Comparison of ENCODE assay signal across 15 cellular contexts in the genomic region with DNA sequence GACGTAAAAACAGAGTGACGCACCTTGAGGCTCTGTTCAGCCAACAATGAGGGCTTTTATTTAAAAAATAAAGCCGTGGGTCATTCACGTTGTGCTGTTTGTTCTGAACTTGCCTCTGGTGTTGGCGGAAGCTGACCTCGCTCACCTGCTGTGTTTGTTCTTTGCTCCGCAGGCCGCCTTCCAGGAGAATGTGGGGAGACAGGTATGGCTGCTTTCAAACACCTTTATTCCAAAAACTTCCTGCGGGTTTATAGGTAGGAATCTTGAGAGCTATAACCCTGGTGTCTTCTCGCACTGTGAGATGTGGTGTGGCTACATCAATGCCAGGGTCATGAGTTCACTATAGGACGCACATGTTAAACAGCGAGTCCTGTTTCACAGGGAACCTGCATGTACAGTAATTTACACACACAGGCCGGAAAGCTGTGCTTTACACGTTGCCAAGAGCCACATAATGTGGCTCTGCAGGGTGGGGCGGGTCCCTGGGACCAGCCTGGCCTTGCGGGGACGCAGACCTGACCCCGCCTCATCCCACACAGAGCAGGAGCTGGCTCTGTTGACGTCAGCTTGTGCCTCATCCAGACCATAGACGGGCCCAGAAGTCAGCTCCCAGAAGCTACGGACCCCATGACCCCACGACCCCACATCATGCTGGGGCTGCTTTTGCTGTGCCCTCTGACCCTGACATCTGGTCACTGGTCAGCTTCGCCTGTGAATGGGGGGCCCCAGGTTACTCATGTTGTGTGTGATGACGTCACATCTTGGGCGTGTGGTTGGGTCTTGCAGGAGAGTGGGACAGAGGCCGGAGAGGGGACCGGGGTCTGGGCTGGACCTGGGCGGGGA. TPM values are rescaled to one million over a fixed set of nuclear protein-coding genes. Genes with fewer than 3 reads are reported as not detected.
DNase-seq lines count a peak whose midpoint lies in the region; ATAC-seq, FAIRE-seq and TF ChIP-seq lines count a peak whose summit lies in the region.
"Had no signal": no experiment of that assay in that cellular context is flagged by ENCODE, and none has a peak within 500 bp of the region (broad histone marks: within the 10 kb centered on the region; RNA-seq: fewer than 3 reads in every experiment).

No MANE protein-coding gene starts in this region.

- no peak for TF ChIP-seq EP300 in H1 (IDR thresholded peaks at IDR 0.05; ENCODE audit: borderline replicate concordance in 1 of 2, low read depth in 2 of 2, low read length in 2 of 2)

- H3K9me3 ChIP-seq in left ventricle myocardium inferior (replicated peaks) (no peaks in the 10 kb centered on the region), H1 (ENCODE audit: insufficient read depth in 2 of 2, low read depth in 1 of 2, low read length in 1 of 2) (no peaks in the 10 kb centered on the region)

- no peak overlapping the region for H3K4me3 Mint-ChIP-seq in mesothelial cell of epicardium
- H3K4me3 Mint-ChIP-seq: natural killer cell treated with Interleukin-12 subunit alpha and Interleukin-12 subunit beta and Interleukin-15 and Interleukin-18, amount 100 ng/mL, for 72 hours had no signal

- no peak for TF ChIP-seq POLR2A in H1 (IDR thresholded peaks at IDR 0.05; ENCODE audit: control extremely low read depth in 1 of 2, low read depth in 2 of 2, low read length in 2 of 2)

- no peaks in the 10 kb centered on the region for H3K27me3 Mint-ChIP-seq in mesothelial cell of epicardium (ENCODE audit: low read depth)

- H2BK20ac ChIP-seq in H1 (ENCODE audit: low read length), result no peak overlapping the region

- no peak overlapping the region for H4K5ac ChIP-seq in H1 (ENCODE audit: insufficient read length, low read depth, low read length)

- peaks cover 71% of the 10 kb centered on the region for H3K4me1 ChIP-seq in left ventricle myocardium inferior
- peaks cover 8 to 16% (median 11%) of the 10 kb centered on the region in 4 experiments; a peak in 6 of 7 replicates for H3K4me1 ChIP-seq in H1 (replicated peaks in 1 of 4; ENCODE audit: control insufficient read depth in 3 of 4, insufficient read depth in 4 of 4, low read length in 3 of 4)
- H3K4me1 ChIP-seq in urinary bladder (ENCODE audit: insufficient read depth), result peaks cover 2% of the 10 kb centered on the region

- WGBS in H1 (ENCODE audit: extremely low coverage in 1 of 2, insufficient coverage in 1 of 2, insufficient read length in 1 of 2, insufficient replicate concordance in 2 of 2, low coverage in 1 of 2, low lambda C conversion rate in 2 of 2, missing lambda C conversion rate in 1 of 2), 2 experiments, result 75% methylated on average over 28 of the region's 28 CpGs; no CpG with 5 or more reads in 1 of the 2 experiments
- WGBS in urinary bladder, result 83% methylated on average over 28 of the region's 28 CpGs

- H3K27ac ChIP-seq in left ventricle myocardium inferior (replicated peaks), result peak overlapping the region; percentile 59
- peak overlapping the region; percentile 60; the same call in 1 of the 2 replicates for H3K27ac ChIP-seq in H1 (ENCODE audit: low read depth, low read length)
- peak overlapping the region; percentile 92 for H3K27ac ChIP-seq in urinary bladder (ENCODE audit: low read depth)
- H3K27ac ChIP-seq: brain microvascular endothelial cell had no signal

- peaks cover 15% of the 10 kb centered on the region for H3K36me3 Mint-ChIP-seq in mesothelial cell of epicardium

- no peak overlapping the region for H3K4me3 ChIP-seq in left ventricle myocardium inferior
- H3K4me3 ChIP-seq in H1 (ENCODE audit: extremely low read depth in 1 of 4, insufficient read depth in 2 of 4, low read depth in 3 of 4, low read length in 4 of 4), result no peak overlapping the region
- H3K4me3 ChIP-seq in urinary bladder (ENCODE audit: low read depth, low read length), result no peak overlapping the region

- 0 out of 4 replicates have a peak, but pooled peaks cover 0 to 9% of the 10 kb centered on the region in 2 experiments for H3K79me2 ChIP-seq in H1 (ENCODE audit: control insufficient read depth in 1 of 2, insufficient read depth in 2 of 2, low read length in 2 of 2)

- H3K4ac ChIP-seq in H1 (replicated peaks; ENCODE audit: insufficient read length, low read depth, low read length), result peak overlapping the region; percentile 89

- H3K14ac ChIP-seq in H1 (ENCODE audit: insufficient read length), result no peak overlapping the region

- no peak for TF ChIP-seq RAD21 in H1 (IDR thresholded peaks at IDR 0.05 in 1 of 2, conservative IDR thresholded peaks at IDR 0.05 in 1 of 2; ENCODE audit: low read depth in 2 of 2, low read length in 2 of 2)

- peak overlapping the region; percentile 72 for H4K91ac ChIP-seq in H1 (replicated peaks; ENCODE audit: insufficient read length, low read length)

- H2AFZ ChIP-seq in H1 (ENCODE audit: low read length), result no peak overlapping the region

- DNase-seq in left ventricle myocardium inferior (no peak), Right ventricle myocardium superior (no peak), H1 (ENCODE audit: low read depth in 1 of 2, low spot score in 2 of 2) (no peak), mesothelial cell of epicardium (ENCODE audit: low spot score in 2 of 2, unreplicated experiment in 2 of 2) (no peak), omental fat pad (ENCODE audit: low spot score) (no peak), NCI-H2171 (lab: John Stamatoyannopoulos, UW) (no peak), head of caudate nucleus (no peak)
- DNase-seq: activated T-cell treated with anti-CD3 and anti-CD28 coated beads for 4 hours, brain microvascular endothelial cell, KG1, NCI-H526 treated with DMSO at 0.1 percent for 48 hours, T-helper 9 cell had no signal

- H2BK12ac ChIP-seq in H1 (ENCODE audit: low read depth, low read length), result no peak overlapping the region

- no peak overlapping the region for H2BK15ac ChIP-seq in H1 (ENCODE audit: low read length)

- intact Hi-C loops in left ventricle myocardium inferior (cut with micrococcal nuclease) (no loop called here), Right ventricle myocardium superior (cut with DNase I) (no loop called here), head of caudate nucleus (cut with DNase I) (no loop called here)

- POLR2A ChIA-PET in H1 (lab: Charles Lee; ENCODE audit: partially characterized antibody), result interaction anchor here (1.3 kb wide), 1 partner anchor 8 kb away, joined by 4 read pairs; no protein-coding TSS in a partner anchor

- peak overlapping the region; percentile 77 for H3K27ac Mint-ChIP-seq in mesothelial cell of epicardium

- FAIRE-seq in H1 (lab: Jason Lieb, UNC), result no peak

- no peak overlapping the region for H2BK120ac ChIP-seq in H1 (replicated peaks; ENCODE audit: low read depth, low read length)

- no peak for TF ChIP-seq CTCF in left ventricle myocardium inferior (IDR thresholded peaks at IDR 0.05; ENCODE audit: borderline replicate concordance)
- TF ChIP-seq CTCF in H1 (IDR thresholded peaks at IDR 0.05; ENCODE audit: control extremely low read depth in 1 of 3, insufficient read depth in 1 of 3, low read depth in 1 of 3, low read length in 3 of 3), result no peak
- TF ChIP-seq CTCF in mesothelial cell of epicardium (IDR thresholded peaks at IDR 0.05; ENCODE audit: unreplicated experiment), result no peak
- no peak for TF ChIP-seq CTCF in omental fat pad (IDR thresholded peaks at IDR 0.05)

- peak overlapping the region; percentile 71 for H2BK5ac ChIP-seq in H1 (ENCODE audit: low read depth, low read length)

- H2AK5ac ChIP-seq in H1 (ENCODE audit: low read depth, low read length), result no peak overlapping the region

- no peak for ATAC-seq in Right ventricle myocardium superior (ENCODE audit: poor library complexity)
- ATAC-seq in omental fat pad (ENCODE audit: low FRiP score), result no peak
- ATAC-seq: natural killer cell treated with Interleukin-12 subunit alpha and Interleukin-12 subunit beta and Interleukin-15 and Interleukin-18, amount 100 ng/mL, for 72 hours had no signal

- peak overlapping the region; percentile 38 for H3K18ac ChIP-seq in H1 (ENCODE audit: extremely low read depth, low read length)

- H3K27me3 ChIP-seq in left ventricle myocardium inferior (ENCODE audit: low read depth) (no peaks in the 10 kb centered on the region), H1 (replicated peaks in 1 of 4; ENCODE audit: control insufficient read depth in 3 of 4, extremely low read depth in 1 of 4, insufficient read depth in 3 of 4, low read length in 3 of 4) (no peaks in the 10 kb centered on the region)
- H3K27me3 ChIP-seq: brain microvascular endothelial cell had no signal

- H3K36me3 ChIP-seq in left ventricle myocardium inferior (no peaks in the 10 kb centered on the region), H1 (ENCODE audit: control insufficient read depth in 2 of 4, insufficient read depth in 4 of 4, low read length in 3 of 4) (peaks cover 0 to 7% (median 3%) of the 10 kb centered on the region in 4 experiments; a peak in 4 of 8 replicates), urinary bladder (ENCODE audit: insufficient read depth) (no peaks in the 10 kb centered on the region)
- H3K36me3 ChIP-seq: brain microvascular endothelial cell had no signal

- H3K4me2 ChIP-seq in H1 (ENCODE audit: insufficient read depth in 1 of 2, low read depth in 2 of 2, low read length in 2 of 2), result peak overlapping the region in 1 of 2 experiments; percentile 12; a peak in 2 of 4 replicates

- H4K20me1 ChIP-seq in H1 (replicated peaks in 1 of 2; ENCODE audit: control insufficient read depth in 1 of 2, insufficient read depth in 2 of 2, low read length in 2 of 2), result peaks cover 0 to 3% of the 10 kb centered on the region in 2 experiments

- peak overlapping the region; percentile 33 for H3K56ac ChIP-seq in H1 (replicated peaks; ENCODE audit: insufficient read length, low read depth, low read length)

- H3K9me3 Mint-ChIP-seq in mesothelial cell of epicardium, result peaks cover 6% of the 10 kb centered on the region
- H3K9me3 Mint-ChIP-seq: natural killer cell treated with Interleukin-12 subunit alpha and Interleukin-12 subunit beta and Interleukin-15 and Interleukin-18, amount 100 ng/mL, for 72 hours had no signal

- CTCF ChIA-PET in H1 (lab: Charles Lee; ENCODE audit: partially characterized antibody), result interaction anchor here (0.9 to 1.8 kb wide), 6 partner anchors 9 to 115 kb away, joined by 3 to 6 read pairs (median 4); no protein-coding TSS in a partner anchor

- H3K23me2 ChIP-seq in H1 (ENCODE audit: low read depth, low read length), result no peaks in the 10 kb centered on the region

- H4K8ac ChIP-seq in H1 (ENCODE audit: extremely low read depth, insufficient read depth, low read length), result 0 out of 2 replicates have a peak overlapping the region, but pooled peaks have one; percentile 53

- H3K23ac ChIP-seq in H1 (ENCODE audit: insufficient read length), result no peak overlapping the region

- no peak overlapping the region for H3K9ac ChIP-seq in H1 (replicated peaks in 1 of 4; ENCODE audit: extremely low read depth in 1 of 4, low read depth in 3 of 4, low read length in 3 of 4)

- H3K79me1 ChIP-seq in H1 (ENCODE audit: low read depth, low read length), result peaks cover 6% of the 10 kb centered on the region

- peaks cover 63% of the 10 kb centered on the region for H3K4me1 Mint-ChIP-seq in mesothelial cell of epicardium

RNA-seq across cellular contexts. Expression of gene ZNF750, which starts 49.9 kb away (rescaled TPM):
- total RNA-seq in left ventricle myocardium inferior, result not detected
- 0.13 TPM for total RNA-seq in Right ventricle myocardium superior
- not detected in 2 replicates for total RNA-seq in H1 (2021; fragmentation: NEBNext Ultra II Directional; extraction: Animal tissue kit (Norgen Biotek cat#: 25700))
- polyA plus RNA-seq in H1 (2011; rRNA removed), result 0.02 TPM in 1 of 2 replicates, not detected in the other
- not detected for polyA plus RNA-seq in H1 (2011; cell fraction: cytosol; rRNA removed)
- polyA plus RNA-seq in H1 (2011; cell fraction: nucleus; rRNA removed), result not detected
- polyA plus RNA-seq in H1 (2012, experiment 1 of 2), result 0.12 to 0.14 TPM in 2 of 4 replicates, not detected in the others
- polyA plus RNA-seq in H1 (2012, experiment 2 of 2), result 0.04 TPM
- 0.02 TPM for polyA plus RNA-seq in H1 (2013, experiment 1 of 2)
- polyA plus RNA-seq in H1 (2013, experiment 2 of 2), result 0.02 TPM
- not detected in 2 replicates for polyA minus RNA-seq in H1 (2011; rRNA and poly(A)+ RNA removed)
- polyA minus RNA-seq in H1 (2011; cell fraction: cytosol; rRNA and poly(A)+ RNA removed), result not detected
- polyA minus RNA-seq in H1 (2011; cell fraction: nucleus; rRNA and poly(A)+ RNA removed), result not detected
- total RNA-seq in mesothelial cell of epicardium, result 1.8 to 2.6 TPM (median 2.3 TPM) in 3 replicates
- 3.1 TPM for total RNA-seq in urinary bladder
- 2.7 TPM for polyA plus RNA-seq in urinary bladder
- not detected for total RNA-seq in omental fat pad
- total RNA-seq: fibroblast of villous mesenchyme; natural killer cell treated with Interleukin-12 subunit alpha and Interleukin-12 subunit beta and Interleukin-15 and Interleukin-18, amount 100 ng/mL, for 72 hours had no signal
